Comparison of ENCODE assay signal across 18 cellular contexts in the genomic region with DNA sequence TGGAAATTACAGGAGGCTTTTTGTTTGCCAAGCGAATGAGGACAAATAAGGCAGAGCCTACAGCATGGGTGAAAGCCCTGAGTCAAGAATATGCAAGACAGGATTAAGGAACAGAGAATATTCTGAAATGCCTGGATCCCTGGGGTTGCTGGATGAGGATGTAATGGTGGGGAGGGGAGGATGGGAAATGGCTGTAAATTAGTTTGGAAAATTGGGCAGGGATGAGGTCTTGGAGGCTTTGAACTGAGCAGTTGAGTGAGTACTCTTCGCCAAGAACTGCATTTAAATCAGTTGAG.
"Had no signal": no experiment of that assay in that cellular context is flagged by ENCODE, and none has a peak within 500 bp of the region (broad histone marks: within the 10 kb centered on the region; RNA-seq: fewer than 3 reads in every experiment).

No MANE protein-coding gene starts in this region.

- H3K36me3 Mint-ChIP-seq: activated naive CD8-positive, alpha-beta T cell; stimulated activated memory B cell treated with anti-CD40 and anti-IgM and Interleukin-4, amounts not matched to agents 10 μg/mL and 1 μg/mL and 100 μg/mL, for 72 hours had no signal

- H3K27me3 ChIP-seq: heart left ventricle, ovary, tibial artery had no signal

- H3K27ac ChIP-seq: heart left ventricle, ovary had no signal

- H3K9me3 Mint-ChIP-seq: activated T-cell treated with anti-CD3 and anti-CD28 coated beads, Interleukin-2, amount 50 U/mL, for 72 hours; central memory CD8-positive, alpha-beta T cell; mesothelial cell of epicardium; stimulated activated memory B cell treated with anti-CD40 and anti-IgM and Interleukin-4, amounts not matched to agents 10 μg/mL and 1 μg/mL and 100 μg/mL, for 72 hours had no signal

- H3K4me3 Mint-ChIP-seq: activated CD4-positive, alpha-beta T cell treated with anti-CD3 and anti-CD28 coated beads for 36 hours; activated naive CD8-positive, alpha-beta T cell; activated T-cell treated with anti-CD3 and anti-CD28 coated beads, Interleukin-2, amount 50 U/mL, for 72 hours; central memory CD8-positive, alpha-beta T cell; mesothelial cell of epicardium; stimulated activated memory B cell treated with anti-CD40 and anti-IgM and Interleukin-4, amounts not matched to agents 10 μg/mL and 1 μg/mL and 100 μg/mL, for 72 hours had no signal

- H3K4me1 Mint-ChIP-seq: activated CD4-positive, alpha-beta T cell treated with anti-CD3 and anti-CD28 coated beads for 36 hours; central memory CD8-positive, alpha-beta T cell; stimulated activated memory B cell treated with anti-CD40 and anti-IgM and Interleukin-4, amounts not matched to agents 10 μg/mL and 1 μg/mL and 100 μg/mL, for 72 hours had no signal

- H3K4me3 ChIP-seq: heart left ventricle, lower lobe of right lung, ovary, tibial artery had no signal

- H3K36me3 ChIP-seq: heart left ventricle, lower lobe of right lung, ovary, tibial artery had no signal

- H3K27ac Mint-ChIP-seq: activated CD4-positive, alpha-beta T cell treated with anti-CD3 and anti-CD28 coated beads for 36 hours; activated naive CD8-positive, alpha-beta T cell; activated T-cell treated with anti-CD3 and anti-CD28 coated beads, Interleukin-2, amount 50 U/mL, for 72 hours; mesothelial cell of epicardium; stimulated activated memory B cell treated with anti-CD40 and anti-IgM and Interleukin-4, amounts not matched to agents 10 μg/mL and 1 μg/mL and 100 μg/mL, for 72 hours had no signal

- H3K9me3 ChIP-seq: heart left ventricle, lower lobe of right lung, ovary, tibial artery had no signal

- ATAC-seq: activated CD4-positive, alpha-beta T cell treated with anti-CD3 and anti-CD28 coated beads for 36 hours; activated T-cell treated with anti-CD3 and anti-CD28 coated beads, Interleukin-2, amount 50 U/mL, for 72 hours; stimulated activated memory B cell treated with anti-CD40 and anti-IgM and Interleukin-4, amounts not matched to agents 10 μg/mL and 1 μg/mL and 100 μg/mL, for 72 hours had no signal

- DNase-seq: activated CD4-positive, alpha-beta T cell treated with anti-CD3 and anti-CD28 coated beads for 36 hours; activated CD8-positive, alpha-beta memory T cell treated with anti-CD3 and anti-CD28 coated beads, Interleukin-2, amount 50 U/mL, for 48 hours; activated gamma-delta T cell; activated T-cell treated with anti-CD3 and anti-CD28 coated beads, Interleukin-2, amount 50 U/mL, for 72 hours; amniotic stem cell; cortex of kidney; effector memory CD4-positive, alpha-beta T cell; foreskin melanocyte; heart left ventricle; left cardiac atrium; lower lobe of right lung; stimulated activated CD4-positive, alpha-beta T cell treated with anti-CD3 and anti-CD28 coated beads, Interleukin-2, amount 100 ng/mL, for 48 hours; tibial artery had no signal
